Comparison of ENCODE assay signal across 8 cellular contexts in the genomic region with DNA sequence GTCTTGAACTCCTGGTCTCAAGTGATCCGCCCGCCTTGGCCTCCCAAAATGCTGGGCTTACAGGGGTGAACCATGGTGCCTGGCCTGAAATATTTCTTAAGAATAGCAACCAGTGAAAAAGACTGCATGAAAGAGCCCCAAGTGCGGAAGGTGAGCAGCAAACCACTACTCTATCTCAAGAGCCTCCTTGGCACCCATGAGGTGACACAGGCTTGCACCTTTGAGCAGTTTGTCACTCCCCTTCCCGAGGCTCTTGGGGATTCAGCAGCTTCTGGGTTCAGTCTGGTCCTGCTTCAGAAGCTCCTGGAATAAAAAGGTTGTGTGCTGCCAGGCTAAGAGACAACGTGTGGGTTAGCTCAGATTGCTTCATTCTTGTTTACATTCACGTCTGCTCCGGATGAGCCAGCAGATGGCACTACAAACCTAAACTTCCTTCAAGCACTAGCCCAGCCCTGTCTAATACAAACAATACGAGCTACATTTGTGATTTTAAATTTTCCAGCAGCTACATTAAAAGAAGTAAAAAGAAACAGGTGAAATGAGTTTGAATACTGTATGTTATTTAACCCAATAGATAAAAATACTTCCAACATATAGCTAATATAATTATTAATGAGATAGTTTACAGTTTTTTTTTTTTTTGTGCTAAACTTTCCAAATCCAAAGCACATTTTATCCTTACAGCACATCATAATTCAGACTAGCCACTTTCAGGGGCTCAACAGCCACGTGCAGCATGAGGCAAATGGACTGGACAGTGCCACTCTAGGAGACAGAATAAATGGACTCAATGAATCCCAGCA. TPM values are rescaled to one million over a fixed set of nuclear protein-coding genes. Genes with fewer than 3 reads are reported as not detected.
DNase-seq lines count a peak whose midpoint lies in the region; ATAC-seq and TF ChIP-seq lines count a peak whose summit lies in the region.

No MANE protein-coding gene starts in this region.

- intact Hi-C loops in sigmoid colon (cut with DNase I), result loop anchor here (1.0 to 10.0 kb wide), 3 partner anchors 354 to 539 kb away; a partner anchor contains a TSS

- no peak for TF ChIP-seq POLR2A in sigmoid colon (IDR thresholded peaks at IDR 0.05)

- peak; percentile 47 to 73 for TF ChIP-seq CTCF in right atrium auricular region (IDR thresholded peaks at IDR 0.05)
- peak; percentile 13 to 59 (median 54) for TF ChIP-seq CTCF in sigmoid colon (IDR thresholded peaks at IDR 0.05)

- H3K4me3 Mint-ChIP-seq in T-helper 17 cell, result no peak overlapping the region

- no peak overlapping the region for H3K27ac Mint-ChIP-seq in T-helper 17 cell

- H3K36me3 ChIP-seq in right atrium auricular region (no peaks in the 10 kb centered on the region), sigmoid colon (no peaks in the 10 kb centered on the region)

- H3K4me3 ChIP-seq in right atrium auricular region (no peak overlapping the region), sigmoid colon (no peak overlapping the region)

- DNase-seq in GM03348 (ENCODE audit: low spot score) (peak; percentile 89), NCI-H1694 (lab: John Stamatoyannopoulos, UW) (peak; percentile 62), T-helper 17 cell (peak; percentile 24 to 48 (median 47)), amygdala (lab: John Stamatoyannopoulos, UW) (peak in 51 of 56 donors; percentile 11 to 87 (median 59)), right atrium auricular region (ENCODE audit: low spot score) (peak; percentile 79), sigmoid colon (peak; percentile 82)

- H3K27ac ChIP-seq in right atrium auricular region, result no peak overlapping the region
- no peak overlapping the region for H3K27ac ChIP-seq in sigmoid colon

- H3K4me1 Mint-ChIP-seq in T-helper 17 cell, result peaks cover 10% of the 10 kb centered on the region

- H3K4me1 ChIP-seq in right atrium auricular region, result no peaks in the 10 kb centered on the region
- peaks cover 0 to 9% (median 2%) of the 10 kb centered on the region in 4 donors for H3K4me1 ChIP-seq in sigmoid colon

- no peak for TF ChIP-seq EP300 in sigmoid colon (IDR thresholded peaks at IDR 0.05)

- H3K9me3 ChIP-seq in T-helper 17 cell (ENCODE audit: control insufficient read depth, low read length, poor library complexity, severe bottlenecking) (no peaks in the 10 kb centered on the region), right atrium auricular region (no peaks in the 10 kb centered on the region), sigmoid colon (no peaks in the 10 kb centered on the region)

- H3K27me3 Mint-ChIP-seq in T-helper 17 cell, result no peaks in the 10 kb centered on the region

- WGBS in sigmoid colon, 2 donors, result 30 to 37% methylated on average over 9 of the region's 9 CpGs

- H3K36me3 Mint-ChIP-seq in T-helper 17 cell (ENCODE audit: low read depth), result no peaks in the 10 kb centered on the region

- peak; percentile 65 for ATAC-seq in HG02571 (IDR thresholded peaks at IDR 0.05; ENCODE audit: unreplicated experiment)
- peak; percentile 93 for ATAC-seq in T-helper 17 cell
- ATAC-seq in GM19455 (IDR thresholded peaks at IDR 0.05; ENCODE audit: unreplicated experiment), result no peak

- H3K27me3 ChIP-seq in right atrium auricular region (no peaks in the 10 kb centered on the region), sigmoid colon (no peaks in the 10 kb centered on the region)

RNA-seq across cellular contexts. Expression of a gene that starts 46.2 kb away (rescaled TPM):
- total RNA-seq in T-helper 17 cell (not detected), right atrium auricular region (not detected), sigmoid colon (not detected)
- polyA plus RNA-seq in sigmoid colon, result not detected
